In the genomic region with DNA sequence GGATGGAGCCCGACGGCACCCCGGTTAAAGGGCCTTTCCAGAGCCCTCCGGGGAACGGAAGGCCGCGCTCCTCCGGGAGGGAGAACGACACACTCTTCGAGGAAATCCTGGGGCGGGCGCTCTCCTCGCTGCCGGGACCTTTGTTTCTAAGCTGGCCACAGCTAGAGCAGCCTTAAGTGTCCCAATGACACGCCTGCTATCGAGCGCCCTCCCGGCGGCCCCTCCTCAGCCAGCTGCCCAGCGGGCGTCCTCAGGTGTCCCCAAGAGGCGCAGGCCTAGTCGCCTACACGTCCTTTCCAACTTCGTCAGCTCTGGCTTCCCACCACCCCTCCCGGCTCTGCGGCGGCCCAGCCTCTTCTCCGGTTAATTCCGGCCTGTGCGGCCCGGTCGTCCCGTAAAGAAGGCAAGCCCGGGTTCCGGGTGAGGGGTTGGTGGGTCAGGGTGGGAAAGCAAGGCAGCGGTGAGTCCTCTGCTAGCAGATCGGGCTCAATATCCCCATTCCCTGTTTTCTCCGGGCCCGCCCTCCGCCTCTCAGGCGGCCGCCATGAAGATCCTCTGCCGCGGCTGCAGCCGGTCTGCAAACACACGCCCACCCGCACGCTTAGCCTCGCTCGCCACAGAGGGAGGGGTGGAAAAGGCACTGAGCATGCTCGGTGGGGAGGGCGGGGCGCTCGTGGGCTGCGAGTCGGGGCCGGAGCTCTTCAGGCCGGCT, we compare ENCODE assay signal across 8 cellular contexts. TPM values are rescaled to one million over a fixed set of nuclear protein-coding genes. Genes with fewer than 3 reads are reported as not detected.
DNase-seq lines count a peak whose midpoint lies in the region; ATAC-seq and TF ChIP-seq lines count a peak whose summit lies in the region.

No MANE protein-coding gene starts in this region.

- no peaks in the 10 kb centered on the region for H3K36me3 Mint-ChIP-seq in neural crest cell (ENCODE audit: low read depth)

- no peaks in the 10 kb centered on the region for H3K9me3 Mint-ChIP-seq in neural crest cell
- no peaks in the 10 kb centered on the region for H3K9me3 Mint-ChIP-seq in stimulated activated naive CD8-positive, alpha-beta T cell treated with anti-CD3 and anti-CD28 coated beads, Interleukin-15, amount 100 ng/mL, for 72 hours

- peak overlapping the region; percentile 97 for H3K4me3 Mint-ChIP-seq in neural crest cell
- H3K4me3 Mint-ChIP-seq in stimulated activated naive CD8-positive, alpha-beta T cell treated with anti-CD3 and anti-CD28 coated beads, Interleukin-15, amount 100 ng/mL, for 72 hours, result peak overlapping the region; percentile 94 to 97

- H3K27me3 Mint-ChIP-seq in neural crest cell (ENCODE audit: low read depth), result no peaks in the 10 kb centered on the region
- H3K27me3 Mint-ChIP-seq in stimulated activated naive CD8-positive, alpha-beta T cell treated with anti-CD3 and anti-CD28 coated beads, Interleukin-15, amount 100 ng/mL, for 72 hours, result no peaks in the 10 kb centered on the region

- peak overlapping the region; percentile 93 for H3K9ac ChIP-seq in ES-I3 (ENCODE audit: low read depth, low read length)

- H3K4me1 ChIP-seq in ES-I3 (ENCODE audit: insufficient read depth, low read length), result peaks cover 6% of the 10 kb centered on the region; the same call in 1 of the 2 replicates

- H3K27ac Mint-ChIP-seq in neural crest cell (ENCODE audit: unreplicated experiment), result peak overlapping the region; percentile 99
- peak overlapping the region; percentile 96 to 97 for H3K27ac Mint-ChIP-seq in stimulated activated naive CD8-positive, alpha-beta T cell treated with anti-CD3 and anti-CD28 coated beads, Interleukin-15, amount 100 ng/mL, for 72 hours

- peaks cover 37% of the 10 kb centered on the region for H3K4me1 Mint-ChIP-seq in neural crest cell
- peaks cover 47% of the 10 kb centered on the region for H3K4me1 Mint-ChIP-seq in stimulated activated naive CD8-positive, alpha-beta T cell treated with anti-CD3 and anti-CD28 coated beads, Interleukin-15, amount 100 ng/mL, for 72 hours

- DNase-seq in GOT3 (lab: John Stamatoyannopoulos, UW), result peak; percentile 68
- peak; percentile 78 to 81 for DNase-seq in Kasumi-1 (lab: John Stamatoyannopoulos, UW)
- DNase-seq in RPMI8226, result peak; percentile 90
- DNase-seq in activated gamma-delta T cell (lab: John Stamatoyannopoulos, UW), result peak; percentile 87
- peak; percentile 95 for DNase-seq in fibroblast of the conjunctiva (ENCODE audit: low read depth)
- peak; percentile 87 for DNase-seq in neural crest cell (ENCODE audit: low read depth, low spot score)
- peak; percentile 88 to 91 for DNase-seq in stimulated activated naive CD8-positive, alpha-beta T cell treated with anti-CD3 and anti-CD28 coated beads, Interleukin-15, amount 100 ng/mL, for 72 hours

- ATAC-seq in stimulated activated naive CD8-positive, alpha-beta T cell treated with anti-CD3 and anti-CD28 coated beads, Interleukin-15, amount 100 ng/mL, for 72 hours, result peak; percentile 92

- H3K36me3 ChIP-seq in ES-I3 (ENCODE audit: insufficient read depth, low read length), result no peaks in the 10 kb centered on the region

- no peak for TF ChIP-seq CTCF in neural crest cell (conservative IDR thresholded peaks at IDR 0.05)

- H3K9me3 ChIP-seq in ES-I3 (ENCODE audit: control insufficient read depth, insufficient read depth, low read length), result no peaks in the 10 kb centered on the region

RNA-seq across cellular contexts. Expression of gene RAP1GDS1, which starts 0.4 kb away (rescaled TPM):
- 46.0 and 46.3 TPM in 2 replicates for total RNA-seq in neural crest cell

Comparison
In these comparisons a context has a peak if more than half of its experiments do, and no peak if none do; other contexts are left out.
1. Peak in every context shown above with its lines: DNase-seq and ATAC-seq.